Comparison of ENCODE assay signal across 1 cellular context in genomic region chr20:51092238-51092822, GRCh38.
TF ChIP-seq lines count a peak whose summit lies in the region.

No MANE protein-coding gene starts in this region.

TF ChIP-seq in SK-N-SH, 30 proteins besides CTCF, POLR2A, EP300 and RAD21 (continued from another document):
- TF ChIP-seq, protein P1, sequence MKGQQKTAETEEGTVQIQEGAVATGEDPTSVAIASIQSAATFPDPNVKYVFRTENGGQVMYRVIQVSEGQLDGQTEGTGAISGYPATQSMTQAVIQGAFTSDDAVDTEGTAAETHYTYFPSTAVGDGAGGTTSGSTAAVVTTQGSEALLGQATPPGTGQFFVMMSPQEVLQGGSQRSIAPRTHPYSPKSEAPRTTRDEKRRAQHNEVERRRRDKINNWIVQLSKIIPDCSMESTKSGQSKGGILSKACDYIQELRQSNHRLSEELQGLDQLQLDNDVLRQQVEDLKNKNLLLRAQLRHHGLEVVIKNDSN (IDR thresholded peaks at IDR 0.05; ENCODE audit: borderline replicate concordance, low read depth): no peak
- TF ChIP-seq MEF2A (IDR thresholded peaks at IDR 0.05; ENCODE audit: borderline replicate concordance, low read depth) (no peak), TCF12 (IDR thresholded peaks at IDR 0.05) (no peak)
